ENCODE assay signal across 16 cellular contexts in the genomic region with DNA sequence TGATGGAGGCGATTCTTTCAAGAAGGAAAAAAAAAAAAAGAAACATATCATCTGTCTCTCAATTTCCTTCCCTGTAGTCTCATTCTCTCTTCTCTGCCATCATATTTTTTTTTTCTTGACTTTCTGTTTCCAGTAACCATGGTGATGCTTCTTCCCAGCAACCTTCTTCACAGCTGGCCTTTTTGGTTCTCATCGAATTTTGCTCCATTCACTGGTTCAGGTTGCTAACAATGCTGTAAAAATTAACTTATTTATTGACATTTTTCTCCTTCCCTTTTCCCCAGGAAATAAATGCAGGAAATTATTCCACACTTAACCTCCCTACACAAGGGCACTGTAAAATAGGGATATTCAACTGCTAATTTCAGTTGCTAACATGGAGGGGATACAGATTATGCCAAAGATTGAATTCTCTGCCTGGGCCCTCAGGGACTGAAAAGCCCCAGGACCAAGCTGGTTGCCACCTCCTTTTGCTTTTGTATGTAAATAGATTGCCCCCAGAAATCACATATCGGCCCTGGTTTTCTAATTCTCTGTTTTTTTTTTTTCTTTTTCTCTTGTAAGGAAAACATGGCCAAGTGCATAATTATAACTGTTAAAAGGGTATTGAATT.
DNase-seq lines count a peak whose midpoint lies in the region; ATAC-seq lines count a peak whose summit lies in the region.
"Had no signal": no experiment of that assay in that cellular context is flagged by ENCODE, and none has a peak within 500 bp of the region (broad histone marks: within the 10 kb centered on the region; RNA-seq: fewer than 3 reads in every experiment).

No MANE protein-coding gene starts in this region.

- no peak overlapping the region for H3K9ac ChIP-seq in neuronal stem cell (ENCODE audit: low read depth, low read length, poor library complexity)

- H2AFZ ChIP-seq in neuronal stem cell (ENCODE audit: low read length): no peak overlapping the region

- H3K4me3 ChIP-seq in ectodermal cell (ENCODE audit: insufficient read depth, low read depth, low read length) (no peak overlapping the region), neuronal stem cell (ENCODE audit: low read length in 2 of 2) (no peak overlapping the region)
- H3K4me3 ChIP-seq: GM12878 had no signal

- no peak overlapping the region for H2AK5ac ChIP-seq in neuronal stem cell (ENCODE audit: low read depth, low read length)

- H4K8ac ChIP-seq in neuronal stem cell (ENCODE audit: low read depth, low read length): no peak overlapping the region

- H3K9me3 ChIP-seq in ectodermal cell (ENCODE audit: control insufficient read depth, low read length) (no peaks in the 10 kb centered on the region), neuronal stem cell (replicated peaks in 1 of 2; ENCODE audit: control insufficient read depth in 2 of 2, insufficient read depth in 1 of 2, low read depth in 1 of 2, low read length in 2 of 2) (peaks cover 0 to 3% of the 10 kb centered on the region in 2 donors)

- no peak overlapping the region for H2BK5ac ChIP-seq in neuronal stem cell (ENCODE audit: low read length)

- H2BK120ac ChIP-seq in neuronal stem cell (ENCODE audit: low read depth, low read length): no peak overlapping the region

- H3K4me1 ChIP-seq in ectodermal cell (ENCODE audit: control insufficient read depth, insufficient read depth, low read length): peaks cover 24% of the 10 kb centered on the region
- H3K4me1 ChIP-seq in neuronal stem cell (ENCODE audit: control insufficient read depth in 2 of 2, insufficient read depth in 1 of 2, low read depth in 1 of 2, low read length in 2 of 2): peaks cover 5 to 22% of the 10 kb centered on the region in 2 donors

- H4K91ac ChIP-seq in neuronal stem cell (ENCODE audit: low read depth, low read length, poor library complexity): no peak overlapping the region

- no peaks in the 10 kb centered on the region for H3K79me1 ChIP-seq in neuronal stem cell (ENCODE audit: low read depth, low read length)

- WGBS in ectodermal cell, 2 experiments: 58 to 59% methylated on average over 2 of the region's 3 CpGs
- WGBS in neuronal stem cell (ENCODE audit: extremely low coverage in 2 of 2, insufficient read length in 2 of 2, insufficient replicate concordance in 1 of 2), 2 donors: no CpG with 5 or more reads among the region's 3 CpGs

- H3K14ac ChIP-seq in neuronal stem cell (ENCODE audit: low read length): no peak overlapping the region

- ATAC-seq in GM18868 (IDR thresholded peaks at IDR 0.05; ENCODE audit: unreplicated experiment): no peak
- ATAC-seq: GM12878, T-helper 17 cell had no signal

- H3K27me3 ChIP-seq in ectodermal cell (ENCODE audit: control insufficient read depth, insufficient read depth, low read length, poor library complexity, severe bottlenecking): no peaks in the 10 kb centered on the region
- H3K27me3 ChIP-seq in neuronal stem cell (ENCODE audit: control insufficient read depth in 3 of 3, insufficient read depth in 3 of 3, low read depth in 1 of 3, low read length in 3 of 3): no peaks in the 10 kb centered on the region

- H2BK15ac ChIP-seq in neuronal stem cell (ENCODE audit: low read length): no peak overlapping the region

- H3K4me2 ChIP-seq in neuronal stem cell (ENCODE audit: insufficient read depth, low read length, poor library complexity, severe bottlenecking): no peak overlapping the region

- H3K4ac ChIP-seq in neuronal stem cell (ENCODE audit: low read length): no peak overlapping the region

- no peak overlapping the region for H3K23ac ChIP-seq in neuronal stem cell (ENCODE audit: low read depth, low read length, poor library complexity)

- H2BK12ac ChIP-seq in neuronal stem cell (ENCODE audit: low read length): no peak overlapping the region

- H3K36me3 ChIP-seq in ectodermal cell (ENCODE audit: control insufficient read depth, insufficient read depth, low read length) (peaks cover 3% of the 10 kb centered on the region), neuronal stem cell (replicated peaks in 1 of 2; ENCODE audit: control insufficient read depth in 2 of 2, insufficient read depth in 2 of 2, low read length in 2 of 2) (peaks cover 0 to 20% of the 10 kb centered on the region in 2 donors)

- peak; percentile 20 to 28 for DNase-seq in NCI-H446 (lab: John Stamatoyannopoulos, UW)
- DNase-seq in NCI-H446 treated with DMSO at 0.1 percent for 48 hours (lab: John Stamatoyannopoulos, UW): no peak
- peak; percentile 58 for DNase-seq in NCI-H748 (lab: John Stamatoyannopoulos, UW; ENCODE audit: unreplicated experiment)
- DNase-seq in neuronal stem cell (ENCODE audit: low spot score): no peak
- DNase-seq in ecto neural progenitor cell (ENCODE audit: low spot score): no peak
- no peak for DNase-seq in NK-92 (lab: John Stamatoyannopoulos, UW; ENCODE audit: unreplicated experiment)
- DNase-seq: activated CD4-positive, alpha-beta T cell treated with anti-CD3 and anti-CD28 coated beads, Interleukin-2, amount 50 U/mL, for 4 hours; activated gamma-delta T cell; effector CD8-positive, alpha-beta T cell; left ventricle myocardium superior; stimulated activated CD4-positive, alpha-beta T cell treated with anti-CD3 and anti-CD28 coated beads, Interleukin-12 subunit alpha, Interleukin-12 subunit beta, amount 100 ng/mL, for 4 hours; T-helper 17 cell had no signal

- H3K27ac ChIP-seq in ectodermal cell (ENCODE audit: insufficient read depth, low read depth, low read length, poor library complexity, severe bottlenecking): peak overlapping the region; percentile 84
- H3K27ac ChIP-seq in neuronal stem cell (replicated peaks; ENCODE audit: low read length): peak overlapping the region; percentile 70
- H3K27ac ChIP-seq: VCaP had no signal

- no peak overlapping the region for H3K18ac ChIP-seq in neuronal stem cell (ENCODE audit: low read length)

Comparison
In these comparisons a context has a peak if more than half of its experiments do, and no peak if none do; other contexts are left out.
1. DNase-seq: peak in NCI-H446 (2 of 2) and NCI-H748 (single experiment); none in NCI-H446 treated with DMSO at 0.1 percent for 48 hours (single experiment), neuronal stem cell (single experiment), ecto neural progenitor cell (single experiment) and NK-92 (single experiment).